1 cellular context compared by ENCODE assay signal in genomic region chr10:13652860-13653259, GRCh38.
TF ChIP-seq lines count a peak whose summit lies in the region.

No MANE protein-coding gene starts in this region.

TF ChIP-seq in IMR-90, 13 proteins besides CTCF, POLR2A, EP300 and RAD21:
- no peak for TF ChIP-seq MAZ (IDR thresholded peaks at IDR 0.05; ENCODE audit: borderline replicate concordance, low read depth, low read length)
TF ChIP-seq in IMR-90: peak in this region for 0.
